Comparison of ENCODE assay signal across 10 cellular contexts in the genomic region with DNA sequence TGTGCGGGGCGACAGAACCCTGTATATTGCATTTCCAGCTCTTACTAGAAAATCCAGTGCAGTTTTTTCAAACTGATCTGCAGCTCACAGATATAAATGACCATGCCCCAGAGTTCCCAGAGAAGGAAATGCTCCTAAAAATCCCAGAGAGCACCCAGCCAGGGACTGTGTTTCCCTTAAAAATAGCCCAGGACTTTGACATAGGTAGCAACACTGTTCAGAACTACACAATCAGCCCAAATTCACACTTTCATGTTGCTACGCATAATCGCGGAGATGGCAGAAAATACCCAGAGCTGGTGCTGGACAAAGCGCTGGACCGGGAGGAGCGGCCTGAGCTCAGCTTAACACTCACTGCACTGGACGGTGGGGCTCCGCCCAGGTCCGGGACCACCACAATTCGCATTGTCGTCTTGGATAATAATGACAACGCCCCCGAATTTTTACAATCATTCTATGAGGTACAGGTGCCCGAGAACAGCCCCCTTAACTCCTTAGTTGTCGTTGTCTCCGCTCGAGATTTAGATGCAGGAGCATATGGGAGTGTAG. TPM values are rescaled to one million over a fixed set of nuclear protein-coding genes. Genes with fewer than 3 reads are reported as not detected.
A peak's percentile ranks its signal among the peaks of the same experiment; 100 is the strongest.
DNase-seq lines count a peak whose midpoint lies in the region; ATAC-seq and TF ChIP-seq lines count a peak whose summit lies in the region.
"Had no signal": no experiment of that assay in that cellular context is flagged by ENCODE, and none has a peak within 500 bp of the region (broad histone marks: within the 10 kb centered on the region; RNA-seq: fewer than 3 reads in every experiment).

No MANE protein-coding gene starts in this region.

- peaks cover 14% of the 10 kb centered on the region for H3K9me3 Mint-ChIP-seq in HFFc6

- peak overlapping the region; percentile 82 for H3K4me3 Mint-ChIP-seq in HFFc6

- H3K4me1 ChIP-seq in adipocyte (ENCODE audit: control insufficient read depth, insufficient read depth, low read length) (no peaks in the 10 kb centered on the region), right lobe of liver (no peaks in the 10 kb centered on the region), skeletal muscle satellite cell (ENCODE audit: control insufficient read depth, insufficient read depth, low read length) (no peaks in the 10 kb centered on the region)

- no peak overlapping the region for H3K27ac ChIP-seq in right lobe of liver

- no peaks in the 10 kb centered on the region for H3K27me3 Mint-ChIP-seq in HFFc6 (ENCODE audit: insufficient read depth)

- H3K36me3 ChIP-seq in adipocyte (ENCODE audit: control insufficient read depth, insufficient read depth, low read length, severe bottlenecking) (no peaks in the 10 kb centered on the region), right lobe of liver (no peaks in the 10 kb centered on the region), skeletal muscle satellite cell (ENCODE audit: insufficient read depth, low read length) (no peaks in the 10 kb centered on the region)

- H3K4me1 Mint-ChIP-seq in HFFc6 (ENCODE audit: low read depth), result no peaks in the 10 kb centered on the region

- DNase-seq in HFFc6 (no peak), adipocyte (ENCODE audit: low read depth) (no peak), right lobe of liver (no peak), posterior cingulate gyrus (no peak), foreskin fibroblast (no peak), midbrain (lab: John Stamatoyannopoulos, UW) (no peak)
- DNase-seq: NCI-H2107 had no signal

- no peak for TF ChIP-seq POLR2A in right lobe of liver (IDR thresholded peaks at IDR 0.05)

- ATAC-seq in right lobe of liver (no peak), GM18502 (IDR thresholded peaks at IDR 0.05; ENCODE audit: poor library complexity, unreplicated experiment) (no peak)

- H3K4me3 ChIP-seq in adipocyte (ENCODE audit: low read length) (peak overlapping the region; percentile 78), right lobe of liver (peak overlapping the region in 2 of 3 donors; percentile 34), skeletal muscle satellite cell (ENCODE audit: low read length) (peak overlapping the region; percentile 67), foreskin fibroblast (ENCODE audit: low read depth in 1 of 2, low read length in 2 of 2) (peak overlapping the region in 1 of 2 donors; percentile 48)

- TF ChIP-seq CTCF in HFFc6 (IDR thresholded peaks at IDR 0.05) (no peak), right lobe of liver (IDR thresholded peaks at IDR 0.05) (no peak), foreskin fibroblast (IDR thresholded peaks at IDR 0.05; ENCODE audit: low read depth, low read length) (no peak)

- no peaks in the 10 kb centered on the region for H3K27me3 ChIP-seq in adipocyte (replicated peaks; ENCODE audit: control insufficient read depth, insufficient read depth, low read length)
- H3K27me3 ChIP-seq in right lobe of liver, result no peaks in the 10 kb centered on the region
- no peaks in the 10 kb centered on the region for H3K27me3 ChIP-seq in skeletal muscle satellite cell (ENCODE audit: control insufficient read depth, insufficient read depth, low read length)

- peaks cover 10% of the 10 kb centered on the region for H3K36me3 Mint-ChIP-seq in HFFc6 (ENCODE audit: low read depth)

- no peak overlapping the region for H3K9ac ChIP-seq in adipocyte (ENCODE audit: low read length)
- H3K9ac ChIP-seq in skeletal muscle satellite cell (ENCODE audit: low read depth, low read length), result no peak overlapping the region

- intact Hi-C loops in right lobe of liver (cut with DNase I) (no loop called here), posterior cingulate gyrus (cut with DNase I) (no loop called here)

- H3K9me3 ChIP-seq in adipocyte (ENCODE audit: control insufficient read depth, low read length) (peaks cover 31% of the 10 kb centered on the region), right lobe of liver (no peaks in the 10 kb centered on the region), skeletal muscle satellite cell (replicated peaks; ENCODE audit: low read length) (no peaks in the 10 kb centered on the region)

- H3K27ac Mint-ChIP-seq in HFFc6, result no peak overlapping the region

- 49% methylated on average over 17 of the region's 19 CpGs for WGBS in right lobe of liver (ENCODE audit: insufficient coverage, low coverage, low lambda C conversion rate, missing lambda C conversion rate)

- H3K4me2 ChIP-seq in skeletal muscle satellite cell (ENCODE audit: low read length), result peak overlapping the region; percentile 56

RNA-seq across cellular contexts. Expression of a gene that starts 0.8 kb away (rescaled TPM):
- under 1 TPM; 0.08 to 0.43 (median 0.23) TPM for total RNA-seq in HFFc6 (2021; fragmentation: NEBNext Ultra II Directional; extraction: Animal tissue kit (Norgen Biotek cat#: 25700))
- total RNA-seq in right lobe of liver, result 1 to 10 TPM in 1 of 6 experiments, under 1 TPM in 5; 0.18 to 1.2 (median 0.45) TPM
- 0.25 and 0.44 TPM in 2 replicates for total RNA-seq in skeletal muscle satellite cell (2012; rRNA removed)

RNA-seq across cellular contexts. Expression of a gene that starts 14.1 kb away (rescaled TPM):
- under 1 TPM; 0.14 to 0.94 (median 0.70) TPM for total RNA-seq in HFFc6 (2021; fragmentation: NEBNext Ultra II Directional; extraction: Animal tissue kit (Norgen Biotek cat#: 25700))
- total RNA-seq in right lobe of liver, result under 1 TPM in 4 of 6 experiments, not detected in 2; 0.06 to 0.16 (median 0.12) TPM
- total RNA-seq in skeletal muscle satellite cell (2012; rRNA removed), result under 0.01 TPM in 1 of 2 replicates, not detected in the other
- total RNA-seq: bronchial epithelial cell had no signal

RNA-seq across cellular contexts. Expression of a gene that starts 14.2 kb away (rescaled TPM):
- total RNA-seq in HFFc6 (2021; fragmentation: NEBNext Ultra II Directional; extraction: Animal tissue kit (Norgen Biotek cat#: 25700)), result under 1 TPM; 0.24 to 0.80 (median 0.51) TPM
- total RNA-seq in right lobe of liver, result under 1 TPM; 0.10 to 0.35 (median 0.20) TPM
- under 0.01 and 0.25 TPM in 2 replicates for total RNA-seq in skeletal muscle satellite cell (2012; rRNA removed)
- total RNA-seq: bronchial epithelial cell had no signal

RNA-seq across cellular contexts. Expression of a gene that starts 35.5 kb away (rescaled TPM):
- under 1 TPM; 0.20 to 0.36 (median 0.30) TPM for total RNA-seq in HFFc6 (2021; fragmentation: NEBNext Ultra II Directional; extraction: Animal tissue kit (Norgen Biotek cat#: 25700))
- under 1 TPM in 3 of 6 experiments, not detected in 3; 0.07 to 0.31 (median 0.30) TPM for total RNA-seq in right lobe of liver
- 0.22 and 0.25 TPM in 2 replicates for total RNA-seq in skeletal muscle satellite cell (2012; rRNA removed)

RNA-seq across cellular contexts. Expression of a gene that starts 36.7 kb away (rescaled TPM):
- under 1 TPM; 0.38 to 0.97 (median 0.46) TPM for total RNA-seq in HFFc6 (2021; fragmentation: NEBNext Ultra II Directional; extraction: Animal tissue kit (Norgen Biotek cat#: 25700))
- total RNA-seq in right lobe of liver, result under 1 TPM; 0.07 to 0.31 (median 0.13) TPM
- 0.25 and 0.44 TPM in 2 replicates for total RNA-seq in skeletal muscle satellite cell (2012; rRNA removed)
- total RNA-seq: bronchial epithelial cell had no signal
